Comparison of ENCODE assay signal across 24 cellular contexts in genomic region chr10:14949291-14949690, GRCh38. TPM values are rescaled to one million over a fixed set of nuclear protein-coding genes. Genes with fewer than 3 reads are reported as not detected.
"Had no signal": no experiment of that assay in that cellular context is flagged by ENCODE, and none has a peak within 500 bp of the region (broad histone marks: within the 10 kb centered on the region; RNA-seq: fewer than 3 reads in every experiment).

No MANE protein-coding gene starts in this region.

- H3K9me3 Mint-ChIP-seq: activated T-cell treated with anti-CD3 and anti-CD28 coated beads, Interleukin-2, amount 50 U/mL, for 24 hours; effector memory CD8-positive, alpha-beta T cell; neural crest cell; stimulated activated naive CD8-positive, alpha-beta T cell treated with anti-CD3 and anti-CD28 coated beads, Interleukin-15, amount 100 ng/mL, for 72 hours; T-cell had no signal

- H3K27me3 ChIP-seq: gastroesophageal sphincter, sigmoid colon had no signal

- DNase-seq: activated CD4-positive, alpha-beta T cell treated with anti-CD3 and anti-CD28 coated beads for 4 hours; activated effector memory CD4-positive, alpha-beta T cell treated with anti-CD3 and anti-CD28 coated beads, Interleukin-2, amount 50 U/mL, for 16 hours; activated T-cell treated with anti-CD3 and anti-CD28 coated beads, Interleukin-2, amount 50 U/mL, for 24 hours; anterior cingulate cortex; dermis blood vessel endothelial cell; effector memory CD8-positive, alpha-beta T cell; islet precursor cell; midbrain; sigmoid colon; SK-N-SH; stimulated activated CD4-positive, alpha-beta T cell treated with anti-CD3 and anti-CD28 coated beads, Interleukin-1b, Interleukin-23, amount 100 ng/mL, for 48 hours; stimulated activated naive CD8-positive, alpha-beta T cell treated with anti-CD3 and anti-CD28 coated beads, Interleukin-15, amount 100 ng/mL, for 72 hours; T-cell had no signal

- H3K27me3 Mint-ChIP-seq: activated naive CD8-positive, alpha-beta T cell; activated T-cell treated with anti-CD3 and anti-CD28 coated beads, Interleukin-2, amount 50 U/mL, for 24 hours; effector memory CD8-positive, alpha-beta T cell; stimulated activated naive CD8-positive, alpha-beta T cell treated with anti-CD3 and anti-CD28 coated beads, Interleukin-15, amount 100 ng/mL, for 72 hours; T-cell had no signal

- H3K9me3 ChIP-seq: gastroesophageal sphincter, sigmoid colon, SK-N-SH, thoracic aorta had no signal

- FAIRE-seq: urothelium cell line had no signal

- H3K4me2 ChIP-seq: SK-N-SH had no signal

- H3K27ac ChIP-seq: epithelial cell of prostate, gastroesophageal sphincter, sigmoid colon, thoracic aorta had no signal

- H3K4me3 Mint-ChIP-seq: activated naive CD8-positive, alpha-beta T cell; activated T-cell treated with anti-CD3 and anti-CD28 coated beads, Interleukin-2, amount 50 U/mL, for 24 hours; effector memory CD8-positive, alpha-beta T cell; neural crest cell; stimulated activated naive CD8-positive, alpha-beta T cell treated with anti-CD3 and anti-CD28 coated beads, Interleukin-15, amount 100 ng/mL, for 72 hours; T-cell had no signal

- H3K9ac ChIP-seq: SK-N-SH had no signal

- H3K27ac Mint-ChIP-seq: activated naive CD8-positive, alpha-beta T cell; activated T-cell treated with anti-CD3 and anti-CD28 coated beads, Interleukin-2, amount 50 U/mL, for 24 hours; stimulated activated naive CD8-positive, alpha-beta T cell treated with anti-CD3 and anti-CD28 coated beads, Interleukin-15, amount 100 ng/mL, for 72 hours; T-cell had no signal

- H3K4me3 ChIP-seq: gastroesophageal sphincter, sigmoid colon, thoracic aorta had no signal

- ATAC-seq: effector memory CD8-positive, alpha-beta T cell; gastroesophageal sphincter; left lobe of liver; stimulated activated naive CD8-positive, alpha-beta T cell treated with anti-CD3 and anti-CD28 coated beads, Interleukin-15, amount 100 ng/mL, for 72 hours; T-cell had no signal

RNA-seq across cellular contexts. Expression of gene MEIG1, which starts 9.9 kb away (rescaled TPM):
- total RNA-seq: cerebellum, dermis blood vessel endothelial cell, gastroesophageal sphincter, left lobe of liver, myocyte, osteoblast, pulmonary artery endothelial cell, T-cell, thoracic aorta had no signal
- polyA plus RNA-seq: sigmoid colon had no signal
